ENCODE assay signal across 22 cellular contexts in the genomic region with DNA sequence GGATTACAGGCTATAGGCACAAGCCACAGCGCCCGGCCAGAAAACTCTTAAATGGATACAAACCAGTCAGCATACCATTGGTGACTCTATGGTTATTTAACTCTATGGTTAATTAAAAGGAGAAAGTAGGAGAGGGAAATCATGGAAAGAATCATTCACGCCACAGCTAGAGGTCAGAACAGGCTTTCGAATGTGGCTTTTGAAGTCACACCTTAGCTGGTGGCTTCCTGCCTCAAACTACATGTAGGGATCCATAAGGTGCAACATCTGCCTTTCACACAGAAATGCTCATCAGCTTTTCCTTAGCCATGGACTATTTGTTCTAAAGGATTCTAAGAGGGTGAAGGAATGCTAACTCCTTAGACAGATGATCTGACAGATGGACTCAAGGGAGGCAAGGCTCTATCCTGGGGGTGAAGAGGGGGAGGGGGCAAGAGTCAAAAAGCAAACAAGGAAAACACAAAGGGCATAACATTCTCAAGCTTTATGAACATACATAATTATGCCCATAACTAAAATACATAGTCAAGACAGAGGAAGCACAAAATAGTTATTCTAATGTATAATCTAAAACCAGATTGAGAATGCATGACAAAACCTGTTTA.
DNase-seq lines count a peak whose midpoint lies in the region; TF ChIP-seq lines count a peak whose summit lies in the region.
"Had no signal": no experiment of that assay in that cellular context is flagged by ENCODE, and none has a peak within 500 bp of the region (broad histone marks: within the 10 kb centered on the region; RNA-seq: fewer than 3 reads in every experiment).

No MANE protein-coding gene starts in this region.

- no TSS peak for BruUV-seq in Calu3 (replicated peaks; lab: Mats Ljungman, UMichigan)

- H3K9ac ChIP-seq in colonic mucosa (ENCODE audit: low read depth in 2 of 2, low read length in 2 of 2): no peak overlapping the region

- intact Hi-C loops in Calu3 (cut with micrococcal nuclease; ENCODE audit: unreplicated experiment) (no loop called here), colonic mucosa (cut with DNase I) (no loop called here)

- DNase-seq in Calu3 (no peak), HAP-1 (ENCODE audit: low spot score in 2 of 2) (peak; percentile 75 to 82), WERI-Rb-1 (peak; percentile 13), mesothelial cell of epicardium (ENCODE audit: low spot score in 2 of 2, unreplicated experiment in 2 of 2) (no peak), colonic mucosa (no peak), activated gamma-delta T cell treated with Interleukin-2 at 50 U/mL for 16 hours (no peak)
- DNase-seq in T-helper 2 cell treated with Interferon-gamma antibody and Interleukin-4, amounts not matched to agents 5 μg/mL and 100 μg/mL, for 36 hours (ENCODE audit: low spot score): no peak
- no peak for DNase-seq in effector memory CD4-positive, alpha-beta T cell
- DNase-seq: activated B cell treated with CpG ODN at 0.5 μM for 24 hours; activated CD4-positive, alpha-beta memory T cell treated with anti-CD3 and anti-CD28 coated beads for 36 hours; activated effector memory CD4-positive, alpha-beta T cell treated with Interleukin-2 at 50 U/mL for 16 hours; activated naive CD8-positive, alpha-beta T cell treated with anti-CD3 and anti-CD28 coated beads, Interleukin-2, amount 50 U/mL, for 24 hours; brain microvascular endothelial cell; NCI-H1105 treated with DMSO at 0.1 percent for 48 hours; NCI-H2081; NCI-H446 treated with DMSO at 0.1 percent for 48 hours; stimulated activated CD4-positive, alpha-beta T cell treated with anti-CD3 and anti-CD28 coated beads, Interleukin-2, amount 100 ng/mL, for 24 hours had no signal

- CTCF ChIA-PET in Calu3 (lab: Charles Lee): interaction anchor here (0.6 to 0.8 kb wide), 2 partner anchors 114 to 605 kb away, joined by 3 read pairs; no protein-coding TSS in a partner anchor

- H3K27me3 Mint-ChIP-seq in Calu3 (ENCODE audit: unreplicated experiment): no peaks in the 10 kb centered on the region
- no peaks in the 10 kb centered on the region for H3K27me3 Mint-ChIP-seq in mesothelial cell of epicardium (ENCODE audit: low read depth)
- peaks cover 13% of the 10 kb centered on the region for H3K27me3 Mint-ChIP-seq in T-helper 2 cell treated with Interferon-gamma antibody and Interleukin-4, amounts not matched to agents 5 μg/mL and 100 μg/mL, for 36 hours (ENCODE audit: low read depth)
- H3K27me3 Mint-ChIP-seq: activated CD4-positive, alpha-beta memory T cell treated with anti-CD3 and anti-CD28 coated beads for 36 hours; stimulated activated memory B cell treated with anti-CD40 and anti-IgM and Interleukin-4, amounts not matched to agents 10 μg/mL and 1 μg/mL and 100 μg/mL, for 72 hours had no signal

- in situ Hi-C loops in HAP-1 (cut with MboI; ENCODE audit: low sequenced_read_pairs): no loop called here

- H3K4me1 ChIP-seq in HAP-1: peaks cover 44% of the 10 kb centered on the region
- H3K4me1 ChIP-seq in colonic mucosa: no peaks in the 10 kb centered on the region
- H3K4me1 ChIP-seq in effector memory CD4-positive, alpha-beta T cell (ENCODE audit: control insufficient read depth, insufficient read depth, low read length, poor library complexity, severe bottlenecking): no peaks in the 10 kb centered on the region

- H3K36me3 ChIP-seq in HAP-1 (replicated peaks) (no peaks in the 10 kb centered on the region), WERI-Rb-1 (no peaks in the 10 kb centered on the region), colonic mucosa (no peaks in the 10 kb centered on the region)
- no peaks in the 10 kb centered on the region for H3K36me3 ChIP-seq in effector memory CD4-positive, alpha-beta T cell (ENCODE audit: control insufficient read depth, insufficient read depth, low read length)
- H3K36me3 ChIP-seq: brain microvascular endothelial cell, vagina had no signal

- H3K4me1 Mint-ChIP-seq in Calu3 (ENCODE audit: low read depth, unreplicated experiment): peaks cover 87% of the 10 kb centered on the region
- H3K4me1 Mint-ChIP-seq in mesothelial cell of epicardium: peaks cover 55% of the 10 kb centered on the region
- peaks cover 3% of the 10 kb centered on the region for H3K4me1 Mint-ChIP-seq in T-helper 2 cell treated with Interferon-gamma antibody and Interleukin-4, amounts not matched to agents 5 μg/mL and 100 μg/mL, for 36 hours (ENCODE audit: low read depth)
- H3K4me1 Mint-ChIP-seq: activated B cell treated with CpG ODN at 0.5 μM for 24 hours; activated naive CD8-positive, alpha-beta T cell treated with anti-CD3 and anti-CD28 coated beads, Interleukin-2, amount 50 U/mL, for 24 hours; CD14-positive monocyte; stimulated activated memory B cell treated with anti-CD40 and anti-IgM and Interleukin-4, amounts not matched to agents 10 μg/mL and 1 μg/mL and 100 μg/mL, for 72 hours had no signal

- H3K27me3 ChIP-seq in HAP-1 (ENCODE audit: low read depth): no peaks in the 10 kb centered on the region
- no peaks in the 10 kb centered on the region for H3K27me3 ChIP-seq in WERI-Rb-1 (ENCODE audit: insufficient read depth, low read depth, severe bottlenecking)
- no peaks in the 10 kb centered on the region for H3K27me3 ChIP-seq in colonic mucosa
- no peaks in the 10 kb centered on the region for H3K27me3 ChIP-seq in effector memory CD4-positive, alpha-beta T cell (replicated peaks; ENCODE audit: control insufficient read depth, insufficient read depth, low read length, poor library complexity, severe bottlenecking)
- H3K27me3 ChIP-seq: brain microvascular endothelial cell, vagina had no signal

- H3K4me3 Mint-ChIP-seq in Calu3 (ENCODE audit: low read depth, unreplicated experiment) (no peak overlapping the region), mesothelial cell of epicardium (no peak overlapping the region)
- no peak overlapping the region for H3K4me3 Mint-ChIP-seq in T-helper 2 cell treated with Interferon-gamma antibody and Interleukin-4, amounts not matched to agents 5 μg/mL and 100 μg/mL, for 36 hours
- H3K4me3 Mint-ChIP-seq: activated B cell treated with CpG ODN at 0.5 μM for 24 hours; activated CD4-positive, alpha-beta memory T cell treated with anti-CD3 and anti-CD28 coated beads for 36 hours; activated naive CD8-positive, alpha-beta T cell treated with anti-CD3 and anti-CD28 coated beads, Interleukin-2, amount 50 U/mL, for 24 hours; CD14-positive monocyte; stimulated activated memory B cell treated with anti-CD40 and anti-IgM and Interleukin-4, amounts not matched to agents 10 μg/mL and 1 μg/mL and 100 μg/mL, for 72 hours had no signal

- H3K36me3 Mint-ChIP-seq in Calu3 (ENCODE audit: insufficient read depth, unreplicated experiment): peaks cover 51% of the 10 kb centered on the region
- no peaks in the 10 kb centered on the region for H3K36me3 Mint-ChIP-seq in mesothelial cell of epicardium
- H3K36me3 Mint-ChIP-seq in T-helper 2 cell treated with Interferon-gamma antibody and Interleukin-4, amounts not matched to agents 5 μg/mL and 100 μg/mL, for 36 hours (ENCODE audit: low read depth): no peaks in the 10 kb centered on the region
- H3K36me3 Mint-ChIP-seq: activated CD4-positive, alpha-beta memory T cell treated with anti-CD3 and anti-CD28 coated beads for 36 hours; CD14-positive monocyte; stimulated activated memory B cell treated with anti-CD40 and anti-IgM and Interleukin-4, amounts not matched to agents 10 μg/mL and 1 μg/mL and 100 μg/mL, for 72 hours had no signal

- no peak for TF ChIP-seq CTCF in Calu3 (IDR thresholded peaks at IDR 0.05; ENCODE audit: unreplicated experiment)
- TF ChIP-seq CTCF in WERI-Rb-1 (IDR thresholded peaks at IDR 0.05; ENCODE audit: low read depth, low read length): no peak
- no peak for TF ChIP-seq CTCF in mesothelial cell of epicardium (IDR thresholded peaks at IDR 0.05; ENCODE audit: unreplicated experiment)
- TF ChIP-seq CTCF in colonic mucosa (IDR thresholded peaks at IDR 0.05): no peak

- no peaks in the 10 kb centered on the region for H3K9me3 ChIP-seq in HAP-1
- no peaks in the 10 kb centered on the region for H3K9me3 ChIP-seq in WERI-Rb-1 (ENCODE audit: severe bottlenecking)
- H3K9me3 ChIP-seq in colonic mucosa: no peaks in the 10 kb centered on the region
- H3K9me3 ChIP-seq in effector memory CD4-positive, alpha-beta T cell (ENCODE audit: control insufficient read depth, low read length): no peaks in the 10 kb centered on the region
- H3K9me3 ChIP-seq: vagina had no signal

- H3K27ac Mint-ChIP-seq in Calu3 (ENCODE audit: unreplicated experiment) (peak overlapping the region; percentile 76), mesothelial cell of epicardium (peak overlapping the region; percentile 36)
- no peak overlapping the region for H3K27ac Mint-ChIP-seq in T-helper 2 cell treated with Interferon-gamma antibody and Interleukin-4, amounts not matched to agents 5 μg/mL and 100 μg/mL, for 36 hours
- H3K27ac Mint-ChIP-seq: activated B cell treated with CpG ODN at 0.5 μM for 24 hours; activated CD4-positive, alpha-beta memory T cell treated with anti-CD3 and anti-CD28 coated beads for 36 hours; activated naive CD8-positive, alpha-beta T cell treated with anti-CD3 and anti-CD28 coated beads, Interleukin-2, amount 50 U/mL, for 24 hours; CD14-positive monocyte; stimulated activated memory B cell treated with anti-CD40 and anti-IgM and Interleukin-4, amounts not matched to agents 10 μg/mL and 1 μg/mL and 100 μg/mL, for 72 hours had no signal

- H3K4me3 ChIP-seq in HAP-1 (no peak overlapping the region), WERI-Rb-1 (ENCODE audit: low read depth, low read length) (no peak overlapping the region), colonic mucosa (no peak overlapping the region)
- no peak overlapping the region for H3K4me3 ChIP-seq in effector memory CD4-positive, alpha-beta T cell (ENCODE audit: insufficient read depth, low read depth, low read length, poor library complexity, severe bottlenecking)
- H3K4me3 ChIP-seq: SK-N-MC, skin epidermis, vagina had no signal

- H3K27ac ChIP-seq in WERI-Rb-1 (no peak overlapping the region), colonic mucosa (no peak overlapping the region)
- no peak overlapping the region for H3K27ac ChIP-seq in effector memory CD4-positive, alpha-beta T cell (ENCODE audit: insufficient read depth, low read length, poor library complexity, severe bottlenecking)
- H3K27ac ChIP-seq: brain microvascular endothelial cell, SK-N-MC, vagina had no signal

- no peaks in the 10 kb centered on the region for H3K9me3 Mint-ChIP-seq in Calu3 (ENCODE audit: low read depth, unreplicated experiment)
- no peaks in the 10 kb centered on the region for H3K9me3 Mint-ChIP-seq in mesothelial cell of epicardium
- H3K9me3 Mint-ChIP-seq in T-helper 2 cell treated with Interferon-gamma antibody and Interleukin-4, amounts not matched to agents 5 μg/mL and 100 μg/mL, for 36 hours: no peaks in the 10 kb centered on the region
- H3K9me3 Mint-ChIP-seq: activated B cell treated with CpG ODN at 0.5 μM for 24 hours; activated CD4-positive, alpha-beta memory T cell treated with anti-CD3 and anti-CD28 coated beads for 36 hours; activated naive CD8-positive, alpha-beta T cell treated with anti-CD3 and anti-CD28 coated beads, Interleukin-2, amount 50 U/mL, for 24 hours; stimulated activated memory B cell treated with anti-CD40 and anti-IgM and Interleukin-4, amounts not matched to agents 10 μg/mL and 1 μg/mL and 100 μg/mL, for 72 hours had no signal

Comparison
In these comparisons a context has a peak if more than half of its experiments do, and no peak if none do; other contexts are left out.
1. DNase-seq: peak in HAP-1 (2 of 2) and WERI-Rb-1 (single experiment); none in Calu3 (single experiment), mesothelial cell of epicardium (0 of 2), colonic mucosa (single experiment), T-helper 2 cell treated with Interferon-gamma antibody and Interleukin-4, amounts not matched to agents 5 μg/mL and 100 μg/mL, for 36 hours (single experiment), activated gamma-delta T cell treated with Interleukin-2 at 50 U/mL for 16 hours (single experiment) and effector memory CD4-positive, alpha-beta T cell (0 of 3).